Comparison of ENCODE assay signal across 18 cellular contexts in the genomic region with DNA sequence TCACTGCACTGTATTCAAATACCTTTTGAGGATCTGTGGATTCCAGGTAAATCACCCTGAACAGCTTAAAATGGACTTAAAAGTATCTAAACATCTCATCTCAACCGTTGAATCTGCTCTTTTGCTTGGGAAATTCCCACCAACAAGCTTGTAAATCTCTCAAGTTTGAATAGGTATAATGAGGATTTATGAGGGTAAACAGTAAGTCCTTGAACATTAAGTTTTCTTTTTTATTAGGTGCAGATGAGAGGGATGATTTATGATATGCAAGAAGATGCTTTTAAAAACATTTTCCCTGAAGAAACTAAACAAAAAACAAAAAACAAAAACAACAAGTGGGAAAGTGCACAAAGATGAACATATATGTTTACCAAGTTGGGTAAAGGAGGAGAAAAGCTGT.
"Had no signal": no experiment of that assay in that cellular context is flagged by ENCODE, and none has a peak within 500 bp of the region (broad histone marks: within the 10 kb centered on the region; RNA-seq: fewer than 3 reads in every experiment).

No MANE protein-coding gene starts in this region.

- H3K4me2 ChIP-seq: neural progenitor cell had no signal

- H3K27me3 ChIP-seq: foreskin keratinocyte, left lung, neural progenitor cell, right lobe of liver, suprapubic skin, tibial nerve had no signal

- H2AFZ ChIP-seq: neural progenitor cell had no signal

- H3K36me3 ChIP-seq: left lung, neural progenitor cell, right lobe of liver, suprapubic skin, tibial nerve had no signal

- H3K4me1 ChIP-seq: foreskin keratinocyte, left lung, right lobe of liver, suprapubic skin, tibial nerve had no signal

- H3K4me3 ChIP-seq: left lung, lung, neural progenitor cell, right lobe of liver, skin epidermis, suprapubic skin, tibial nerve had no signal

- DNase-seq: activated CD4-positive, alpha-beta T cell treated with anti-CD3 and anti-CD28 coated beads, Interleukin-2, amount 50 U/mL, for 4 hours; activated CD8-positive, alpha-beta memory T cell treated with anti-CD3 and anti-CD28 coated beads for 24 hours; activated CD8-positive, alpha-beta memory T cell treated with anti-CD3 and anti-CD28 coated beads, Interleukin-2, amount 50 U/mL, for 4 hours; activated T-cell treated with anti-CD3 and anti-CD28 coated beads, Interleukin-2, amount 50 U/mL, for 24 hours; aorta; erythroblast; foreskin keratinocyte; left lung; naive thymus-derived CD8-positive, alpha-beta T cell; posterior cingulate gyrus; right lobe of liver; stimulated activated CD4-positive, alpha-beta T cell treated with anti-CD3 and anti-CD28 coated beads, Interleukin-2, amount 100 ng/mL, for 24 hours; stimulated activated naive CD8-positive, alpha-beta T cell treated with anti-CD3 and anti-CD28 coated beads, Interleukin-15, amount 100 ng/mL, for 72 hours had no signal

- H3K9me3 ChIP-seq: left lung, right lobe of liver, suprapubic skin, tibial nerve had no signal

- H3K27ac ChIP-seq: foreskin keratinocyte, left lung, neural progenitor cell, right lobe of liver, skin epidermis, suprapubic skin, tibial nerve had no signal
